14 cellular contexts compared by ENCODE assay signal in the genomic region with DNA sequence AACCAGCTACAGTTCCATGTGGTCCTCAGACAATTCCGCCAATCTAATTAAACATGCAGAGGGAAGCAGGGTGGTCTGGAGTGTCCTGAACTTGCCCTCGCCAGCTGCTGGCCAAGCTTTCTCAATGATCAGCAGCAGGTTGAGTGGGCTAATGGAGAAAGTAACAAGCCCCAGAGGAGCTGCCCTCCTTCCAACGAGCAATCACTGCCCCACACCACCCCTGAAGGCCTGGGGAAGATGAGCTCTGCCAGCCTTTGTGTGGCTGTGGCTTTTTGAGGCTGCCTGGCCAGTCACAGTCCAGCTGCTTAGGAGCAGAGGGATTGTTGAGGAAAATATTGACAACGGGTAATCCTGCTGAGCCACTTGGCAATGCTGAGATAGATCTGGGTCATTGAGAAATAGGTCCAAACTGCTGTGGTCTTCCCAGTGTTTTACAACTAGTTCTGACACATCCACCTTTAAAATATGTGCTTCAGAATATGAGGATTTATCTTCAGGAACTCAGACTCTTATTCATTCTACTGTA.
DNase-seq lines count a peak whose midpoint lies in the region; ATAC-seq and TF ChIP-seq lines count a peak whose summit lies in the region.
"Had no signal": no experiment of that assay in that cellular context is flagged by ENCODE, and none has a peak within 500 bp of the region (broad histone marks: within the 10 kb centered on the region; RNA-seq: fewer than 3 reads in every experiment).

No MANE protein-coding gene starts in this region.

- intact Hi-C loops in right cardiac atrium (cut with DNase I), result no loop called here

- H3K27me3 Mint-ChIP-seq in endothelial cell (ENCODE audit: unreplicated experiment), result no peaks in the 10 kb centered on the region
- H3K27me3 Mint-ChIP-seq: T-helper 17 cell had no signal

- CTCF ChIA-PET in AG04450 (lab: Charles Lee), result interaction anchor here (0.9 kb wide), 1 partner anchor 77 kb away, joined by 3 read pairs; no protein-coding TSS in a partner anchor

- H3K9me3 Mint-ChIP-seq in endothelial cell (ENCODE audit: unreplicated experiment), result no peaks in the 10 kb centered on the region

- H3K36me3 ChIP-seq in HAP-1 (replicated peaks), result no peaks in the 10 kb centered on the region
- H3K36me3 ChIP-seq: adrenal gland, thoracic aorta had no signal

- H3K27me3 ChIP-seq in AG04450 (ENCODE audit: control insufficient read depth, insufficient read depth, low read length), result no peaks in the 10 kb centered on the region
- H3K27me3 ChIP-seq in right cardiac atrium (ENCODE audit: control insufficient read depth, insufficient read depth), result no peaks in the 10 kb centered on the region
- H3K27me3 ChIP-seq in HAP-1 (ENCODE audit: low read depth), result no peaks in the 10 kb centered on the region
- H3K27me3 ChIP-seq: adrenal gland had no signal

- H3K27ac ChIP-seq in AG04450 (ENCODE audit: low read depth, low read length), result peak overlapping the region; percentile 42
- H3K27ac ChIP-seq in right cardiac atrium (ENCODE audit: low read length), result no peak overlapping the region
- H3K27ac ChIP-seq: adrenal gland, C4-2B, thoracic aorta had no signal

- H3K4me3 Mint-ChIP-seq in endothelial cell (ENCODE audit: unreplicated experiment), result no peak overlapping the region
- H3K4me3 Mint-ChIP-seq: T-helper 17 cell had no signal

- peaks cover 12% of the 10 kb centered on the region for H3K36me3 Mint-ChIP-seq in endothelial cell (ENCODE audit: low read depth, unreplicated experiment)

- TF ChIP-seq CTCF in AG04450 (IDR thresholded peaks at IDR 0.05; ENCODE audit: low read depth, low read length) (no peak), endothelial cell (IDR thresholded peaks at IDR 0.05; ENCODE audit: unreplicated experiment) (no peak)

- H3K27ac Mint-ChIP-seq in endothelial cell (ENCODE audit: unreplicated experiment), result no peak overlapping the region
- H3K27ac Mint-ChIP-seq: T-helper 17 cell had no signal

- POLR2A ChIA-PET in AG04450 (lab: Yijun Ruan, JAX), result no interaction called here

- no peak overlapping the region for H3K4me3 ChIP-seq in AG04450 (ENCODE audit: low read depth, low read length)
- H3K4me3 ChIP-seq in right cardiac atrium (ENCODE audit: low read length), result no peak overlapping the region
- no peak overlapping the region for H3K4me3 ChIP-seq in HAP-1
- H3K4me3 ChIP-seq: adrenal gland, thoracic aorta had no signal

- peaks cover 21% of the 10 kb centered on the region for H3K4me1 Mint-ChIP-seq in endothelial cell (ENCODE audit: unreplicated experiment)

- H3K4me1 ChIP-seq in right cardiac atrium (ENCODE audit: control insufficient read depth, insufficient read depth, low read length) (peaks cover 7% of the 10 kb centered on the region), HAP-1 (no peaks in the 10 kb centered on the region)

- H3K9me3 ChIP-seq in AG04450 (ENCODE audit: control insufficient read depth, insufficient read depth, low read length) (no peaks in the 10 kb centered on the region), right cardiac atrium (ENCODE audit: control insufficient read depth, low read length) (no peaks in the 10 kb centered on the region), HAP-1 (no peaks in the 10 kb centered on the region)
- H3K9me3 ChIP-seq: adrenal gland, thoracic aorta had no signal

- DNase-seq in AG04450 (ENCODE audit: low read depth, low spot score), result peak; percentile 8
- DNase-seq in GM04504 (ENCODE audit: low read depth), result peak; percentile 24
- DNase-seq in astrocyte of the hippocampus (ENCODE audit: low read depth, low spot score), result peak; percentile 39
- no peak for DNase-seq in right cardiac atrium
- no peak for DNase-seq in endothelial cell (ENCODE audit: low spot score)
- no peak for DNase-seq in inferior parietal cortex (ENCODE audit: extremely low spot score)
- DNase-seq in HAP-1 (ENCODE audit: low spot score in 2 of 2), result no peak
- DNase-seq: adrenal gland; NK-92 treated with Interleukin-12 subunit alpha and Interleukin-12 subunit beta, amount 100 ng/mL, for 24 hours; stimulated activated CD4-positive, alpha-beta T cell treated with anti-CD3 and anti-CD28 coated beads, Interleukin-4, amount 100 ng/mL, for 1 hour; T-helper 17 cell had no signal

- 72% methylated on average over 4 of the region's 4 CpGs for WGBS in right cardiac atrium

- in situ Hi-C loops in HAP-1 (cut with MboI; ENCODE audit: low sequenced_read_pairs), result no loop called here

- ATAC-seq in right cardiac atrium (peak; percentile 46 to 58), HG03097 (IDR thresholded peaks at IDR 0.05; ENCODE audit: low FRiP score, unreplicated experiment) (no peak)
- ATAC-seq: T-helper 17 cell had no signal

Comparison
In these comparisons a context has a peak if more than half of its experiments do, and no peak if none do; other contexts are left out.
1. DNase-seq: peak in AG04450 (single experiment), GM04504 (single experiment) and astrocyte of the hippocampus (single experiment); none in right cardiac atrium (0 of 3), endothelial cell (single experiment), inferior parietal cortex (single experiment) and HAP-1 (0 of 2).